9 cellular contexts compared by ENCODE assay signal in genomic region chr16:9098377-9099090, GRCh38. TPM values are rescaled to one million over a fixed set of nuclear protein-coding genes. Genes with fewer than 3 reads are reported as not detected.
DNase-seq lines count a peak whose midpoint lies in the region; ATAC-seq and TF ChIP-seq lines count a peak whose summit lies in the region.
"Had no signal": no experiment of that assay in that cellular context is flagged by ENCODE, and none has a peak within 500 bp of the region (broad histone marks: within the 10 kb centered on the region; RNA-seq: fewer than 3 reads in every experiment).

No MANE protein-coding gene starts in this region.

- no peaks in the 10 kb centered on the region for H3K9me3 ChIP-seq in CD4-positive, alpha-beta T cell (ENCODE audit: control insufficient read depth, low read length)
- H3K9me3 ChIP-seq in OCI-LY3 (ENCODE audit: insufficient read depth, low read length) (no peaks in the 10 kb centered on the region), breast epithelium (no peaks in the 10 kb centered on the region), prostate gland (no peaks in the 10 kb centered on the region)

- peak overlapping the region; percentile 63 for H3K27ac Mint-ChIP-seq in CD4-positive, alpha-beta T cell
- H3K27ac Mint-ChIP-seq in nephron = peak overlapping the region in 2 of 3 experiments; percentile 25 to 42

- CTCF ChIA-PET in CD4-positive, alpha-beta T cell (lab: Charles Lee) = interaction anchor here (1.0 kb wide), 1 partner anchor 36 kb away, joined by 4 read pairs; no protein-coding TSS in a partner anchor

- H3K79me2 ChIP-seq in OCI-LY3 (ENCODE audit: low read length) = peaks cover 100% of the 10 kb centered on the region

- H3K4me3 Mint-ChIP-seq in CD4-positive, alpha-beta T cell = peak overlapping the region; percentile 79
- peak overlapping the region in 1 of 3 experiments; percentile 29 for H3K4me3 Mint-ChIP-seq in nephron

- no peaks in the 10 kb centered on the region for H3K27me3 ChIP-seq in CD4-positive, alpha-beta T cell (ENCODE audit: control insufficient read depth, insufficient read depth, low read length)
- H3K27me3 ChIP-seq in OCI-LY3 (ENCODE audit: low read depth, low read length) (no peaks in the 10 kb centered on the region), breast epithelium (no peaks in the 10 kb centered on the region), prostate gland (replicated peaks; ENCODE audit: insufficient read depth) (no peaks in the 10 kb centered on the region)

- H2AFZ ChIP-seq in OCI-LY3 (ENCODE audit: low read depth, low read length) = no peak overlapping the region

- no peaks in the 10 kb centered on the region for H3K27me3 Mint-ChIP-seq in CD4-positive, alpha-beta T cell
- no peaks in the 10 kb centered on the region for H3K27me3 Mint-ChIP-seq in nephron (ENCODE audit: low read depth)

- H4K20me1 ChIP-seq in OCI-LY3 (ENCODE audit: insufficient read depth, low read length) = peaks cover 100% of the 10 kb centered on the region

- no peaks in the 10 kb centered on the region for H3K9me3 Mint-ChIP-seq in CD4-positive, alpha-beta T cell
- H3K9me3 Mint-ChIP-seq in nephron = no peaks in the 10 kb centered on the region

- POLR2A ChIA-PET in CD4-positive, alpha-beta T cell (lab: Charles Lee) = interaction anchor here (1.1 to 5.7 kb wide), 3 partner anchors 6 to 151 kb away, joined by 3 to 81 read pairs (median 4); partner anchors contain the start of gene HAPSTR1

- H3K36me3 ChIP-seq in OCI-LY3 (replicated peaks; ENCODE audit: low read depth, low read length) (peaks cover 74% of the 10 kb centered on the region), breast epithelium (peaks cover 5% of the 10 kb centered on the region), prostate gland (no peaks in the 10 kb centered on the region)

- H3K36me3 Mint-ChIP-seq in CD4-positive, alpha-beta T cell (ENCODE audit: low read depth) = peaks cover 96% of the 10 kb centered on the region
- H3K36me3 Mint-ChIP-seq in nephron (ENCODE audit: low read depth) = peaks cover 82% of the 10 kb centered on the region

- peak; percentile 15 for ATAC-seq in CD4-positive, alpha-beta T cell (ENCODE audit: poor library complexity)
- ATAC-seq in HG02798 (IDR thresholded peaks at IDR 0.05; ENCODE audit: poor library complexity, unreplicated experiment) = no peak
- no peak for ATAC-seq in GM21447 (IDR thresholded peaks at IDR 0.05; ENCODE audit: unreplicated experiment)

- no peak for TF ChIP-seq CTCF in CD4-positive, alpha-beta T cell (IDR thresholded peaks at IDR 0.05)
- TF ChIP-seq CTCF in OCI-LY3 (IDR thresholded peaks at IDR 0.05; ENCODE audit: low read depth, low read length) = no peak
- TF ChIP-seq CTCF in breast epithelium (IDR thresholded peaks at IDR 0.05) = no peak
- TF ChIP-seq CTCF in nephron (IDR thresholded peaks at IDR 0.05; ENCODE audit: unreplicated experiment in 3 of 3) = no peak
- no peak for TF ChIP-seq CTCF in prostate gland (IDR thresholded peaks at IDR 0.05)

- intact Hi-C loops in CD4-positive, alpha-beta T cell (cut with DNase I, micrococcal nuclease) = no loop called here
- intact Hi-C loops in breast epithelium (cut with DNase I; ENCODE audit: low total_unique reads) (no loop called here), prostate gland (cut with DNase I) (loop anchor here (5.0 kb wide), 1 partner anchor 136 kb away; the partner anchor contains the start of gene USP7)

- H3K4me3 ChIP-seq in OCI-LY3 (ENCODE audit: low read length) (no peak overlapping the region), breast epithelium (peak overlapping the region in 1 of 3 donors; percentile 23), prostate gland (no peak overlapping the region)

- no peak overlapping the region for H3K9ac ChIP-seq in OCI-LY3 (ENCODE audit: low read length)

- no peak for DNase-seq in CD4-positive, alpha-beta T cell
- DNase-seq in breast epithelium (ENCODE audit: low spot score in 2 of 2) = no peak
- DNase-seq in 8988T = no peak
- no peak for DNase-seq in prostate gland (ENCODE audit: low spot score)
- DNase-seq: activated gamma-delta T cell treated with Interleukin-2 at 50 U/mL for 16 hours had no signal

- H3K4me1 Mint-ChIP-seq in CD4-positive, alpha-beta T cell (ENCODE audit: low read depth) = peaks cover 95% of the 10 kb centered on the region
- peaks cover 65% of the 10 kb centered on the region for H3K4me1 Mint-ChIP-seq in nephron

- H3K4me1 ChIP-seq in OCI-LY3 (ENCODE audit: low read length) = peaks cover 38% of the 10 kb centered on the region
- peaks cover 6 to 25% of the 10 kb centered on the region in 2 donors for H3K4me1 ChIP-seq in breast epithelium
- peaks cover 24% of the 10 kb centered on the region for H3K4me1 ChIP-seq in prostate gland (replicated peaks)

- TF ChIP-seq POLR2A in breast epithelium (IDR thresholded peaks at IDR 0.05) (no peak), prostate gland (IDR thresholded peaks at IDR 0.05) (no peak)

- peak overlapping the region; percentile 10; the same call in 1 of the 2 replicates for H3K4me2 ChIP-seq in OCI-LY3 (ENCODE audit: low read length)

- H3K27ac ChIP-seq in CD4-positive, alpha-beta T cell (ENCODE audit: low read depth, low read length) = no peak overlapping the region
- no peak overlapping the region for H3K27ac ChIP-seq in OCI-LY3 (ENCODE audit: low read length)
- H3K27ac ChIP-seq in breast epithelium = peak overlapping the region; percentile 46 to 74
- no peak overlapping the region for H3K27ac ChIP-seq in prostate gland

- 46% methylated on average over 4 of the region's 4 CpGs for WGBS in prostate gland

RNA-seq across cellular contexts. Expression of gene HAPSTR1, which starts 7.1 kb away (rescaled TPM):
- 100 to 1,000 TPM; 152 to 153 TPM for total RNA-seq in CD4-positive, alpha-beta T cell
- total RNA-seq in breast epithelium (10 to 100 TPM; 39.0 to 63.5 (median 50.1) TPM), prostate gland (10 to 100 TPM; 45.5 to 68.6 TPM)

Comparison
In these comparisons a context has a peak if more than half of its experiments do, and no peak if none do; other contexts are left out.
1. H3K27ac ChIP-seq: peak in breast epithelium (2 of 2); none in CD4-positive, alpha-beta T cell (single experiment), OCI-LY3 (single experiment) and prostate gland (0 of 2).